Comparison of ENCODE assay signal across 10 cellular contexts in genomic region chr11:99370557-99371200, GRCh38.
DNase-seq lines count a peak whose midpoint lies in the region; ATAC-seq and TF ChIP-seq lines count a peak whose summit lies in the region.
"Had no signal": no experiment of that assay in that cellular context is flagged by ENCODE, and none has a peak within 500 bp of the region (broad histone marks: within the 10 kb centered on the region; RNA-seq: fewer than 3 reads in every experiment).

No MANE protein-coding gene starts in this region.

- peaks cover 30% of the 10 kb centered on the region for H3K4me1 ChIP-seq in skeletal muscle satellite cell (ENCODE audit: control insufficient read depth, insufficient read depth, low read length)
- H3K4me1 ChIP-seq: uterus had no signal

- no peak overlapping the region for H3K4me3 ChIP-seq in skeletal muscle satellite cell (ENCODE audit: low read length)
- H3K4me3 ChIP-seq: uterus had no signal

- no peaks in the 10 kb centered on the region for H3K27me3 Mint-ChIP-seq in progenitor cell of endocrine pancreas

- H3K4me1 Mint-ChIP-seq in progenitor cell of endocrine pancreas (ENCODE audit: low read depth): peaks cover 2% of the 10 kb centered on the region

- H3K9ac ChIP-seq in skeletal muscle satellite cell (ENCODE audit: low read depth, low read length): peak overlapping the region; percentile 41

- H3K27me3 ChIP-seq in skeletal muscle satellite cell (ENCODE audit: control insufficient read depth, insufficient read depth, low read length): no peaks in the 10 kb centered on the region
- H3K27me3 ChIP-seq: neutrophil, uterus had no signal

- ATAC-seq in left cardiac atrium: peak; percentile 93 to 96
- no peak for ATAC-seq in GM19452 (IDR thresholded peaks at IDR 0.05; ENCODE audit: unreplicated experiment)

- TF ChIP-seq CTCF in progenitor cell of endocrine pancreas (IDR thresholded peaks at IDR 0.05; ENCODE audit: unreplicated experiment): no peak

- peaks cover 2% of the 10 kb centered on the region for H3K9me3 Mint-ChIP-seq in progenitor cell of endocrine pancreas (ENCODE audit: low read depth)

- H3K27ac Mint-ChIP-seq in progenitor cell of endocrine pancreas: no peak overlapping the region
- H3K27ac Mint-ChIP-seq: T-helper 1 cell treated with Interleukin-12 subunit alpha and Interleukin-12 subunit beta and Interleukin-4 antibody, amounts not matched to agents 30 μg/mL and 1 μg/mL, for 36 hours had no signal

- DNase-seq in HT1080 (ENCODE audit: low read depth) (peak; percentile 45), SHP77 (lab: John Stamatoyannopoulos, UW) (peak; percentile 75 to 79), left cardiac atrium (peak; percentile 45), NCI-H2196 (lab: John Stamatoyannopoulos, UW; ENCODE audit: unreplicated experiment) (no peak), progenitor cell of endocrine pancreas (ENCODE audit: low spot score, unreplicated experiment) (no peak)

- H3K4me2 ChIP-seq in skeletal muscle satellite cell (ENCODE audit: low read length): peak overlapping the region; percentile 64

- no peaks in the 10 kb centered on the region for H3K36me3 ChIP-seq in skeletal muscle satellite cell (ENCODE audit: insufficient read depth, low read length)
- H3K36me3 ChIP-seq: neutrophil, uterus had no signal

- H3K9me3 ChIP-seq in skeletal muscle satellite cell (replicated peaks; ENCODE audit: low read length): no peaks in the 10 kb centered on the region
- H3K9me3 ChIP-seq: neutrophil, uterus had no signal

- no peak overlapping the region for H3K4me3 Mint-ChIP-seq in progenitor cell of endocrine pancreas (ENCODE audit: low read depth)
- H3K4me3 Mint-ChIP-seq: T-helper 1 cell treated with Interleukin-12 subunit alpha and Interleukin-12 subunit beta and Interleukin-4 antibody, amounts not matched to agents 30 μg/mL and 1 μg/mL, for 36 hours had no signal

- intact Hi-C loops in left cardiac atrium (cut with DNase I): no loop called here

- H3K36me3 Mint-ChIP-seq in progenitor cell of endocrine pancreas (ENCODE audit: insufficient read depth): no peaks in the 10 kb centered on the region

Comparison
In these comparisons a context has a peak if more than half of its experiments do, and no peak if none do; other contexts are left out.
1. DNase-seq: peak in HT1080 (single experiment), SHP77 (2 of 2) and left cardiac atrium (single experiment); none in NCI-H2196 (single experiment) and progenitor cell of endocrine pancreas (single experiment).